ENCODE assay signal across 8 cellular contexts in genomic region chr9:114505187-114506081, GRCh38. TPM values are rescaled to one million over a fixed set of nuclear protein-coding genes. Genes with fewer than 3 reads are reported as not detected.
DNase-seq lines count a peak whose midpoint lies in the region; ATAC-seq and TF ChIP-seq lines count a peak whose summit lies in the region.

WHRN (minus strand) TSS chr9:114505473; CDS start chr9:114504801, 672 bp downstream.

- no peak within 1 kb of the TSS for H3T11ph ChIP-seq in H9 (ENCODE audit: low read length)

- H2BK12ac ChIP-seq in H9 (ENCODE audit: insufficient read length, low read depth, low read length) = no peak within 1 kb of the TSS

- no peak within 1 kb of the TSS for H4K5ac ChIP-seq in H9 (ENCODE audit: insufficient read length, low read depth, low read length)

- no CpG with 5 or more reads among the region's 75 CpGs for WGBS in H9 (ENCODE audit: extremely low coverage, insufficient read length, low lambda C conversion rate)

- no peak within 1 kb of the TSS for H4K91ac ChIP-seq in H9 (ENCODE audit: insufficient read length, low read depth, low read length)

- H3K9ac ChIP-seq in H9 (ENCODE audit: extremely low read depth, insufficient read length, low read length) = peak within 1 kb of the TSS; percentile 1
- peak within 1 kb of the TSS in 4 of 5 donors; percentile 16 to 71 (median 50) for H3K9ac ChIP-seq in subcutaneous abdominal adipose tissue (ENCODE audit: low read length in 5 of 5)

- DNase-seq in DMS53 (lab: John Stamatoyannopoulos, UW) (peak; percentile 96), H9 (peak; percentile 97), NB4 (ENCODE audit: low read depth) (peak; percentile 85), SKM-1 treated with dmso at 0.1 percent for 144 hours (lab: John Stamatoyannopoulos, UW; ENCODE audit: unreplicated experiment) (peak; percentile 34), glutamatergic neuron (peak; percentile 93), occipital lobe (lab: John Stamatoyannopoulos, UW) (peak; percentile 76)
- peak; percentile 84 to 87 for DNase-seq in activated naive CD4-positive, alpha-beta T cell treated with anti-CD3 and anti-CD28 coated beads, Interleukin-2, amount 50 U/mL, for 72 hours (ENCODE audit: low spot score in 2 of 2)

- peak within 1 kb of the TSS; percentile 14 for H2AFZ ChIP-seq in H9 (ENCODE audit: low read length)

- H3K36me3 ChIP-seq in subcutaneous abdominal adipose tissue (ENCODE audit: control insufficient read depth in 5 of 5, insufficient read depth in 5 of 5, low read length in 5 of 5) = no peaks in the 10 kb centered on the region

- H2BK120ac ChIP-seq in H9 (ENCODE audit: low read depth, low read length, poor library complexity, severe bottlenecking) = no peak within 1 kb of the TSS

- no peak within 1 kb of the TSS for H3K4ac ChIP-seq in H9 (ENCODE audit: low read depth, low read length)

- H2BK20ac ChIP-seq in H9 (ENCODE audit: low read depth, low read length, poor library complexity, severe bottlenecking) = no peak within 1 kb of the TSS

- no peak for TF ChIP-seq POLR2A in NB4 (IDR thresholded peaks at IDR 0.05; ENCODE audit: extremely low read depth, insufficient read length)

- H3K4me3 Mint-ChIP-seq in H9 (peak within 1 kb of the TSS; percentile 76 to 89), glutamatergic neuron (ENCODE audit: unreplicated experiment) (peak within 1 kb of the TSS; percentile 95)

- H3K4me1 Mint-ChIP-seq in H9 = peaks cover 39 to 50% of the 10 kb centered on the region in 2 experiments
- H3K4me1 Mint-ChIP-seq in glutamatergic neuron (ENCODE audit: low read depth, unreplicated experiment) = peaks cover 9% of the 10 kb centered on the region

- H3K56ac ChIP-seq in H9 (ENCODE audit: insufficient read length, low read depth, low read length) = no peak within 1 kb of the TSS

- no peak within 1 kb of the TSS for H2BK5ac ChIP-seq in H9 (ENCODE audit: insufficient read length, low read length)

- peak within 1 kb of the TSS; percentile 58 for H3K18ac ChIP-seq in H9 (ENCODE audit: insufficient read length, low read depth, low read length)

- H3K4me2 ChIP-seq in H9 (ENCODE audit: insufficient read depth, insufficient read length, low read length) = peak within 1 kb of the TSS; percentile 56

- H3K4me1 ChIP-seq in H9 (ENCODE audit: insufficient read depth, low read length) (peaks cover 4% of the 10 kb centered on the region), subcutaneous abdominal adipose tissue (ENCODE audit: control insufficient read depth in 5 of 5, insufficient read depth in 5 of 5, low read length in 5 of 5) (peaks cover 2 to 30% (median 19%) of the 10 kb centered on the region in 5 donors)

- no peak within 1 kb of the TSS for H2BK15ac ChIP-seq in H9 (ENCODE audit: low read depth, low read length)

- H3K36me3 Mint-ChIP-seq in H9 (ENCODE audit: insufficient read depth in 1 of 3, low read depth in 3 of 3) = peaks cover 0 to 2% (median 0%) of the 10 kb centered on the region in 3 experiments; a peak in 2 of 7 replicates
- H3K36me3 Mint-ChIP-seq in activated naive CD4-positive, alpha-beta T cell treated with anti-CD3 and anti-CD28 coated beads, Interleukin-2, amount 50 U/mL, for 72 hours = no peaks in the 10 kb centered on the region
- no peaks in the 10 kb centered on the region for H3K36me3 Mint-ChIP-seq in glutamatergic neuron (ENCODE audit: unreplicated experiment)

- peaks cover 0 to 3% of the 10 kb centered on the region in 2 experiments; a peak in 2 of 5 replicates for H3K9me3 Mint-ChIP-seq in H9
- no peaks in the 10 kb centered on the region for H3K9me3 Mint-ChIP-seq in activated naive CD4-positive, alpha-beta T cell treated with anti-CD3 and anti-CD28 coated beads, Interleukin-2, amount 50 U/mL, for 72 hours
- H3K9me3 Mint-ChIP-seq in glutamatergic neuron (ENCODE audit: unreplicated experiment) = peaks cover 5% of the 10 kb centered on the region

- peak within 1 kb of the TSS; percentile 85 for H3K14ac ChIP-seq in H9 (ENCODE audit: insufficient read depth, low read length)

- H3K23me2 ChIP-seq in H9 (ENCODE audit: insufficient read length, low read depth, low read length, poor library complexity, severe bottlenecking) = peaks cover 18% of the 10 kb centered on the region

- H3K79me1 ChIP-seq in H9 (ENCODE audit: insufficient read depth, low read depth, low read length, poor library complexity, severe bottlenecking) = no peaks in the 10 kb centered on the region

- peak within 1 kb of the TSS; percentile 58 to 95 (median 94); a peak in 5 of 7 replicates for H3K27ac Mint-ChIP-seq in H9
- peak within 1 kb of the TSS; percentile 80 to 94 for H3K27ac Mint-ChIP-seq in activated naive CD4-positive, alpha-beta T cell treated with anti-CD3 and anti-CD28 coated beads, Interleukin-2, amount 50 U/mL, for 72 hours
- H3K27ac Mint-ChIP-seq in glutamatergic neuron (ENCODE audit: unreplicated experiment) = peak within 1 kb of the TSS; percentile 74

- peak; percentile 93 to 96 for ATAC-seq in activated naive CD4-positive, alpha-beta T cell treated with anti-CD3 and anti-CD28 coated beads, Interleukin-2, amount 50 U/mL, for 72 hours

- H3K79me2 ChIP-seq in H9 (ENCODE audit: insufficient read depth, low read length) = no peaks in the 10 kb centered on the region

- H3K27me3 ChIP-seq in H9 (ENCODE audit: insufficient read depth, low read length) = no peaks in the 10 kb centered on the region; the same call in 1 of the 2 replicates
- H3K27me3 ChIP-seq in subcutaneous abdominal adipose tissue (ENCODE audit: control insufficient read depth in 5 of 5, insufficient read depth in 4 of 5, low read length in 5 of 5) = peaks cover 0 to 11% (median under 1%) of the 10 kb centered on the region in 5 donors

- H2AK5ac ChIP-seq in H9 (ENCODE audit: insufficient read length, low read length) = no peak within 1 kb of the TSS

- H3K23ac ChIP-seq in H9 (ENCODE audit: insufficient read length, low read depth, low read length) = no peak within 1 kb of the TSS

- H3K9me3 ChIP-seq in H9 (ENCODE audit: control insufficient read depth, low read depth, low read length) (no peaks in the 10 kb centered on the region), subcutaneous abdominal adipose tissue (ENCODE audit: control insufficient read depth in 5 of 5, low read length in 5 of 5) (no peaks in the 10 kb centered on the region)

- peaks cover 72% of the 10 kb centered on the region for H3K27me3 Mint-ChIP-seq in H9 (ENCODE audit: low read depth)
- no peaks in the 10 kb centered on the region for H3K27me3 Mint-ChIP-seq in glutamatergic neuron (ENCODE audit: unreplicated experiment)

- no peak; the same call in 2 of the 3 replicates for TF ChIP-seq CTCF in H9 (conservative IDR thresholded peaks at IDR 0.05)
- no peak for TF ChIP-seq CTCF in NB4 (IDR thresholded peaks at IDR 0.05; ENCODE audit: low read depth, low read length)
- no peak for TF ChIP-seq CTCF in glutamatergic neuron (IDR thresholded peaks at IDR 0.05; ENCODE audit: partially characterized antibody, unreplicated experiment)

- H4K20me1 ChIP-seq in H9 (ENCODE audit: control insufficient read depth, insufficient read depth, insufficient read length) = no peaks in the 10 kb centered on the region

- H4K8ac ChIP-seq in H9 (replicated peaks; ENCODE audit: insufficient read length, low read depth, low read length) = no peak within 1 kb of the TSS

- no peak within 1 kb of the TSS for H3K27ac ChIP-seq in H9 (ENCODE audit: insufficient read length, low read depth, low read length)
- H3K27ac ChIP-seq in subcutaneous abdominal adipose tissue (ENCODE audit: low read depth, low read length) = no peak within 1 kb of the TSS

- H3K4me3 ChIP-seq in NB4 (ENCODE audit: low read depth, low read length) (peak within 1 kb of the TSS; percentile 45), subcutaneous abdominal adipose tissue (ENCODE audit: low read depth in 1 of 5, low read length in 5 of 5) (peak within 1 kb of the TSS; percentile 66 to 78 (median 68))

RNA-seq across cellular contexts. Expression of gene WHRN, which starts in this region (rescaled TPM):
- total RNA-seq in H9 (2021) = 2.2 and 2.3 TPM in 2 replicates
- total RNA-seq in activated naive CD4-positive, alpha-beta T cell treated with anti-CD3 and anti-CD28 coated beads, Interleukin-2, amount 50 U/mL, for 72 hours = 1 to 10 TPM; 4.7 to 5.2 TPM
- total RNA-seq in glutamatergic neuron (ENCODE audit: unreplicated experiment) = 3.2 TPM
- 0.94 TPM for total RNA-seq in occipital lobe

Comparison
In these comparisons a context has a peak if more than half of its experiments do, and no peak if none do; other contexts are left out.
1. Peak in DNase-seq in occipital lobe; RNA of the gene not detected or under 1 TPM.
2. DNase-seq: peak in every context shown above with its lines; median percentile 97 in H9; 96 in DMS53; 93 in glutamatergic neuron; 86 in activated naive CD4-positive, alpha-beta T cell treated with anti-CD3 and anti-CD28 coated beads, Interleukin-2, amount 50 U/mL, for 72 hours; 85 in NB4; 76 in occipital lobe; 34 in SKM-1 treated with dmso at 0.1 percent for 144 hours.